In the genomic region with DNA sequence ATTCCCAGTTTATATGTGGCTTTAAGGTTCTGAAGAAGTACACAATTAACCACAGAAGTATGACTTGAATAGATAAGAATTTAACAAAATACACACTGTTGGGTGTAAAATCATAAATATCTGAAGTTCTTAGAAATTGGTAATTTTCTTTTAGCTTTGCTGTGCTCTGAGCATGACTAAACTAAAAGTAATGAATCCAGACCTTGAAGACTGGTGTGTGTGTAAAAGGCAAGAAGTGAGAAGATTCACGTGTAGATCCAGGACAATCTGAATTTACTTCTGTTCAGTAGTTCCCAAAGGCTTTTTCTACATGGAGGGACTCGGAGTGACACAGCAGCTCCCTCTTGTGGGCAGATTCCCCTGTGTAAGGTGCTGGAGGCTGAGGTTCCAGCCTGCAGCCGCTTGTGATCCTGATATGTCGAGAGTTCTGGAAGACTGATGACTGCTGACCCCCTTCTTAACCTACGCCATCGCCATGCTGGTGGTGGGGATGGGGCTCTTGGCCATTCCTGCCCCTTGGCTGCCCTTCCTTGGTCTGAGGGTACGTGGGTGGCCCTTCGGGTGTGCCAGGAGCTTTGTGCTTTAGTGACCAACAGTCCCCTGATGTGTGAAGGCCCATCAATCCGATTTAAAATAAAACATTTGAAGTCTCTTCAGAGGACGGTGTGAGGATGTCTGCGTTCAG, we compare ENCODE assay signal across 8 cellular contexts.
DNase-seq lines count a peak whose midpoint lies in the region; ATAC-seq and TF ChIP-seq lines count a peak whose summit lies in the region.

No MANE protein-coding gene starts in this region.

- TF ChIP-seq CTCF in neural crest cell (conservative IDR thresholded peaks at IDR 0.05): peak; percentile 89
- TF ChIP-seq CTCF in stomach (IDR thresholded peaks at IDR 0.05): peak in 5 of 7 experiments; percentile 44 to 77 (median 74)

- no peaks in the 10 kb centered on the region for H3K27me3 Mint-ChIP-seq in neural crest cell (ENCODE audit: low read depth)

- 28 to 40% (median 36%) methylated on average over 7 to 11 of the region's 11 CpGs for WGBS in stomach, 5 donors

- no peak overlapping the region for H3K4me3 ChIP-seq in stomach

- intact Hi-C loops in stomach (cut with DNase I; ENCODE audit: low total_unique reads): loop anchor here (5.0 kb wide), 1 partner anchor 190 kb away; no protein-coding TSS in a partner anchor

- peak overlapping the region in 1 of 5 donors; percentile 53 for H3K27ac ChIP-seq in stomach

- no peak for ATAC-seq in GM18502 (IDR thresholded peaks at IDR 0.05; ENCODE audit: poor library complexity, unreplicated experiment)

- no peak for TF ChIP-seq EP300 in stomach (IDR thresholded peaks at IDR 0.05)

- H3K36me3 ChIP-seq in stomach: peaks cover 0 to 9% (median 3%) of the 10 kb centered on the region in 4 donors

- peak overlapping the region; percentile 92 for H3K27ac Mint-ChIP-seq in neural crest cell (ENCODE audit: unreplicated experiment)

- TF ChIP-seq POLR2A in stomach (IDR thresholded peaks at IDR 0.05): no peak

- DNase-seq in COLO829 (ENCODE audit: low spot score) (peak; percentile 89), HT1080 (ENCODE audit: low read depth) (peak; percentile 77), OCI-M1 (lab: John Stamatoyannopoulos, UW) (peak; percentile 96), fibroblast of peridontal ligament (ENCODE audit: extremely low read depth) (peak; percentile 88), neural crest cell (ENCODE audit: low read depth, low spot score) (peak; percentile 93), stomach (peak; percentile 89)
- DNase-seq in activated T-cell treated with anti-CD3 and anti-CD28 coated beads, Interleukin-2, amount 50 U/mL, for 48 hours: peak; percentile 75 to 80

- peaks cover 6% of the 10 kb centered on the region for H3K4me1 Mint-ChIP-seq in neural crest cell

- no peak overlapping the region for H3K4me3 Mint-ChIP-seq in neural crest cell

- H3K9me3 Mint-ChIP-seq in neural crest cell: no peaks in the 10 kb centered on the region

- H3K27me3 ChIP-seq in stomach: no peaks in the 10 kb centered on the region

- H3K36me3 Mint-ChIP-seq in neural crest cell (ENCODE audit: low read depth): no peaks in the 10 kb centered on the region

- H3K9me3 ChIP-seq in stomach: no peaks in the 10 kb centered on the region

- peaks cover 0 to 49% (median 19%) of the 10 kb centered on the region in 4 donors for H3K4me1 ChIP-seq in stomach
